ENCODE assay signal across 25 cellular contexts in the genomic region with DNA sequence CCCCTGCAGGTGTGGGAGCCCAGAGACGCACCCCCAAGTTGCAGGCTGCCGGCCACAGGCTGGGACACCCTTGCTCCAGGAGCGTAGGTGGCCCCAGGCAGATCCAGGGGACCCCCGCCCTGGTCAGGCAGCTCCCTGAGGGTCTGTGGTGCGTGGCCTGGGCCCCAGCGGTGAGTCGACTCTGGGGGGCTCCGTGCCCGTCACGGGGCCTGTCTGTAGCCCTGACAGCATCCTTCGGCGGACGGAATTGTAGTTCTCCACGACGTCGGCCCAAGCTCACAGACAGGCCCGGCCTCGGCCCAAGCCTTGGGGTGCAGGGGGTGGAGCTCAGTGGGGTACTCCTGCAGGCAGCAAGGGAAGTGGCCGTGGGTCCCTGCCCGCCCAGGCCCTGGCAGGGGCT.
DNase-seq lines count a peak whose midpoint lies in the region; ATAC-seq, FAIRE-seq and TF ChIP-seq lines count a peak whose summit lies in the region.
"Had no signal": no experiment of that assay in that cellular context is flagged by ENCODE, and none has a peak within 500 bp of the region (broad histone marks: within the 10 kb centered on the region; RNA-seq: fewer than 3 reads in every experiment).

No MANE protein-coding gene starts in this region.

- FAIRE-seq in H54 (lab: Jason Lieb, UNC) = no peak

- intact Hi-C loops in right cardiac atrium (cut with DNase I) = no loop called here
- intact Hi-C loops in psoas muscle (cut with DNase I) = no loop called here

- CTCF ChIA-PET in activated naive CD4-positive, alpha-beta T cell treated with anti-CD3 and anti-CD28 coated beads, Interleukin-2, amount 10 ng/mL, durations not matched to agents 7 days and 5 days (lab: Charles Lee) = no interaction called here

- TF ChIP-seq CTCF in psoas muscle (IDR thresholded peaks at IDR 0.05) (no peak), GM10266 (IDR thresholded peaks at IDR 0.05; ENCODE audit: control insufficient read depth, insufficient read depth, low read depth, missing control alignments) (no peak)

- no peak overlapping the region for H3K4me3 Mint-ChIP-seq in activated naive CD4-positive, alpha-beta T cell treated with anti-CD3 and anti-CD28 coated beads, Interleukin-2, amount 10 ng/mL, durations not matched to agents 7 days and 5 days
- H3K4me3 Mint-ChIP-seq: CD4-positive, CD25-positive, alpha-beta regulatory T cell; HFFc6 had no signal

- no peaks in the 10 kb centered on the region for H3K9me3 Mint-ChIP-seq in activated naive CD4-positive, alpha-beta T cell treated with anti-CD3 and anti-CD28 coated beads, Interleukin-2, amount 10 ng/mL, durations not matched to agents 7 days and 5 days

- H3K27ac Mint-ChIP-seq in activated naive CD4-positive, alpha-beta T cell treated with anti-CD3 and anti-CD28 coated beads, Interleukin-2, amount 10 ng/mL, durations not matched to agents 7 days and 5 days = no peak overlapping the region
- H3K27ac Mint-ChIP-seq: CD4-positive, CD25-positive, alpha-beta regulatory T cell; HFFc6 had no signal

- 95% methylated on average over 20 of the region's 20 CpGs for WGBS in right cardiac atrium
- WGBS in psoas muscle, 3 donors = 95 to 97% (median 96%) methylated on average over 18 to 20 of the region's 20 CpGs

- H3K27me3 Mint-ChIP-seq in activated naive CD4-positive, alpha-beta T cell treated with anti-CD3 and anti-CD28 coated beads, Interleukin-2, amount 10 ng/mL, durations not matched to agents 7 days and 5 days = no peaks in the 10 kb centered on the region
- H3K27me3 Mint-ChIP-seq: CD4-positive, CD25-positive, alpha-beta regulatory T cell had no signal

- H3K4me1 Mint-ChIP-seq in activated naive CD4-positive, alpha-beta T cell treated with anti-CD3 and anti-CD28 coated beads, Interleukin-2, amount 10 ng/mL, durations not matched to agents 7 days and 5 days = no peaks in the 10 kb centered on the region
- H3K4me1 Mint-ChIP-seq: CD4-positive, CD25-positive, alpha-beta regulatory T cell had no signal

- no peaks in the 10 kb centered on the region for H3K27me3 ChIP-seq in right cardiac atrium (ENCODE audit: control insufficient read depth, insufficient read depth)
- H3K27me3 ChIP-seq in psoas muscle (ENCODE audit: insufficient read depth in 3 of 3, low read length in 2 of 3) = no peaks in the 10 kb centered on the region
- H3K27me3 ChIP-seq: MG63 had no signal

- H3K27ac ChIP-seq in SK-N-MC = peak overlapping the region; percentile 90; the same call in 1 of the 2 replicates
- no peak overlapping the region for H3K27ac ChIP-seq in right cardiac atrium (ENCODE audit: low read length)
- no peak overlapping the region for H3K27ac ChIP-seq in psoas muscle
- H3K27ac ChIP-seq: 22Rv1, GM23248, PC-9 had no signal

- H3K36me3 Mint-ChIP-seq in activated naive CD4-positive, alpha-beta T cell treated with anti-CD3 and anti-CD28 coated beads, Interleukin-2, amount 10 ng/mL, durations not matched to agents 7 days and 5 days = no peaks in the 10 kb centered on the region

- no peaks in the 10 kb centered on the region for H3K4me1 ChIP-seq in right cardiac atrium (ENCODE audit: control insufficient read depth, insufficient read depth, low read length)
- H3K4me1 ChIP-seq in psoas muscle = no peaks in the 10 kb centered on the region
- H3K4me1 ChIP-seq: HAP-1 had no signal

- H3K36me3 ChIP-seq in SK-N-MC (ENCODE audit: insufficient read depth, low read length) (no peaks in the 10 kb centered on the region), psoas muscle (ENCODE audit: insufficient read depth in 1 of 2, low read depth in 1 of 2) (no peaks in the 10 kb centered on the region)
- H3K36me3 ChIP-seq: HAP-1, MG63 had no signal

- H3K4me3 ChIP-seq in SK-N-MC (no peak overlapping the region), right cardiac atrium (ENCODE audit: low read length) (no peak overlapping the region), psoas muscle (no peak overlapping the region)
- H3K4me3 ChIP-seq: GM23248, HAP-1, MG63, PC-9 had no signal

- peak; percentile 3 for DNase-seq in activated naive CD4-positive, alpha-beta T cell treated with anti-CD3 and anti-CD28 coated beads, Interleukin-2, amount 50 U/mL, for 16 hours
- no peak for DNase-seq in activated naive CD4-positive, alpha-beta T cell treated with anti-CD3 and anti-CD28 coated beads, Interleukin-2, amount 10 ng/mL, durations not matched to agents 7 days and 5 days
- DNase-seq in SK-N-MC (ENCODE audit: low read depth, low spot score) (no peak), right cardiac atrium (peak; percentile 5 to 63 (median 12)), psoas muscle (peak; percentile 4 to 43), H54 (ENCODE audit: insufficient read length, low spot score) (no peak), GM10266 (ENCODE audit: extremely low spot score) (no peak)
- DNase-seq: CD4-positive, CD25-positive, alpha-beta regulatory T cell; DMS153; DND-41; GM23248; HFFc6; IMR-90; KG1; MG63; NCI-H1417; NCI-H1694; NCI-H2029 treated with DMSO at 0.1 percent for 48 hours; NCI-H446 treated with DMSO at 0.1 percent for 48 hours; NCI-H526; PC-9; SHP77 had no signal

- TF ChIP-seq POLR2A in H54 (IDR thresholded peaks at IDR 0.05; ENCODE audit: low read depth, low read length) = no peak

- H3K9me3 ChIP-seq in SK-N-MC (ENCODE audit: low read depth, low read length) = peaks cover 4% of the 10 kb centered on the region; the same call in 1 of the 2 replicates
- H3K9me3 ChIP-seq in right cardiac atrium (ENCODE audit: control insufficient read depth, low read length) = no peaks in the 10 kb centered on the region
- H3K9me3 ChIP-seq in psoas muscle = peaks cover 13% of the 10 kb centered on the region
- H3K9me3 ChIP-seq: HAP-1 had no signal

- ATAC-seq in right cardiac atrium (no peak), psoas muscle (no peak), GM19467 (IDR thresholded peaks at IDR 0.05; ENCODE audit: unreplicated experiment) (no peak)

- H3K9ac ChIP-seq in SK-N-MC (ENCODE audit: insufficient read length) = no peak overlapping the region
- H3K9ac ChIP-seq: GM23248 had no signal

Comparison
In these comparisons a context has a peak if more than half of its experiments do, and no peak if none do; other contexts are left out.
1. DNase-seq: peak in activated naive CD4-positive, alpha-beta T cell treated with anti-CD3 and anti-CD28 coated beads, Interleukin-2, amount 50 U/mL, for 16 hours (single experiment), right cardiac atrium (3 of 3) and psoas muscle (2 of 2); none in activated naive CD4-positive, alpha-beta T cell treated with anti-CD3 and anti-CD28 coated beads, Interleukin-2, amount 10 ng/mL, durations not matched to agents 7 days and 5 days (single experiment), SK-N-MC (single experiment), H54 (single experiment) and GM10266 (single experiment).